ENCODE assay signal across 25 cellular contexts in the genomic region with DNA sequence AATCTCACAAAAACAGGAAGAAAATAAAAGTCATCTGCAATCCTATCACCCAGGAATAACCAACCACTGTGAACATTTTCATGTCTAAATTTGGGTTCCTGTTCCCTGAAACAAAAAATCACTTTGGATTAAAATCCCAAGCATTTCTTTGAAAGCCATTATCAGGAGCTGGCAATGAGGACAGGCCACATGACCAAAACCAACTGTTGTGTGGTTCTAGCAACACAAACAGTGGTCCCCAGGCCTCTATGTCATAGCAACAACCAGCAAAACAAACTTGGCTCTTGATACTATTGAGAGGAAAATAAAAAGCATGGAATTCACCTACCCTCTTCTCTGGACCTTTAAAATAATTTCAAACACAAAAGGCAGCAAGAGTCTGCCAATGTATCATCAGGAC.
"Had no signal": no experiment of that assay in that cellular context is flagged by ENCODE, and none has a peak within 500 bp of the region (broad histone marks: within the 10 kb centered on the region; RNA-seq: fewer than 3 reads in every experiment).

No MANE protein-coding gene starts in this region.

- ATAC-seq: left colon; left lung; lower lobe of right lung; naive thymus-derived CD4-positive, alpha-beta T cell; natural killer cell treated with Interleukin-12 subunit alpha and Interleukin-12 subunit beta and Interleukin-15 and Interleukin-18, amount 100 ng/mL, for 72 hours; pancreas; stimulated activated memory B cell treated with anti-CD40 and anti-IgM and Interleukin-4, amounts not matched to agents 10 μg/mL and 1 μg/mL and 100 μg/mL, for 72 hours; stimulated activated naive CD8-positive, alpha-beta T cell treated with anti-CD3 and anti-CD28 coated beads, Interleukin-15, amount 100 ng/mL, for 72 hours had no signal

- H3K4me3 ChIP-seq: left lung, lower lobe of right lung, pancreas, prostate gland, smooth muscle cell, tibial nerve, uterus had no signal

- H3K4me2 ChIP-seq: smooth muscle cell had no signal

- H3K36me3 ChIP-seq: pancreas, prostate gland, uterus had no signal

- H3K27ac ChIP-seq: left lung, lower lobe of right lung, pancreas, prostate gland, tibial nerve, uterus had no signal

- H3K9me3 ChIP-seq: pancreas, prostate gland, uterus had no signal

- H3K4me1 ChIP-seq: left lung, lower lobe of right lung, pancreas, prostate gland, tibial nerve, uterus had no signal

- H3K27me3 ChIP-seq: left lung, pancreas, tibial nerve, uterus had no signal

- FAIRE-seq: islet of Langerhans, kidney, pancreas had no signal

- DNase-seq: immature natural killer cell; kidney; left colon; left lung; lower lobe of right lung; mammary epithelial cell; mesenchymal stem cell; naive thymus-derived CD4-positive, alpha-beta T cell; nucleus accumbens; pancreas; posterior cingulate gyrus; retina; stimulated activated CD4-positive, alpha-beta T cell treated with anti-CD3 and anti-CD28 coated beads, Interleukin-1b, Interleukin-23, amount 100 ng/mL, for 48 hours; stimulated activated CD4-positive, alpha-beta T cell treated with anti-CD3 and anti-CD28 coated beads, Interleukin-2, amount 100 ng/mL, for 48 hours; stimulated activated CD4-positive, alpha-beta T cell treated with anti-CD3 and anti-CD28 coated beads, Interleukin-4, amount 100 ng/mL, for 4 hours; stimulated activated CD8-positive, alpha-beta memory T cell treated with anti-CD3 and anti-CD28 coated beads, Interleukin-4, amount 100 ng/mL, for 48 hours; stimulated activated naive CD4-positive, alpha-beta T cell treated with Interleukin-2 at 50 U/mL for 16 hours; stimulated activated naive CD8-positive, alpha-beta T cell treated with anti-CD3 and anti-CD28 coated beads, Interleukin-15, amount 100 ng/mL, for 72 hours; uterus had no signal
